ENCODE assay signal across 9 cellular contexts in genomic region chr14:100440207-100440631, GRCh38.
DNase-seq lines count a peak whose midpoint lies in the region; ATAC-seq and TF ChIP-seq lines count a peak whose summit lies in the region.
"Had no signal": no experiment of that assay in that cellular context is flagged by ENCODE, and none has a peak within 500 bp of the region (broad histone marks: within the 10 kb centered on the region; RNA-seq: fewer than 3 reads in every experiment).

No MANE protein-coding gene starts in this region.

- ATAC-seq in CD8-positive, alpha-beta T cell, result peak; percentile 40
- ATAC-seq in HG02970 (IDR thresholded peaks at IDR 0.05; ENCODE audit: low FRiP score, unreplicated experiment) (no peak), GM18909 (IDR thresholded peaks at IDR 0.05; ENCODE audit: poor library complexity, unreplicated experiment) (no peak)

- H3F3A ChIP-seq in smooth muscle cell (ENCODE audit: low read depth), result peaks cover 18% of the 10 kb centered on the region

- POLR2A ChIA-PET in CD8-positive, alpha-beta T cell (lab: Charles Lee), result interaction anchor here (1.0 kb wide), 1 partner anchor 205 kb away, joined by 3 read pairs; no protein-coding TSS in a partner anchor

- H3K9ac ChIP-seq in mammary epithelial cell (ENCODE audit: insufficient read depth, low read length) (peak overlapping the region; percentile 46), smooth muscle cell (ENCODE audit: low read depth) (peak overlapping the region; percentile 42)

- H3K4me1 ChIP-seq in CD8-positive, alpha-beta T cell (ENCODE audit: insufficient read depth, low read length), result no peaks in the 10 kb centered on the region
- peaks cover 30% of the 10 kb centered on the region for H3K4me1 ChIP-seq in mammary epithelial cell (ENCODE audit: insufficient read depth, low read length)
- peaks cover 18% of the 10 kb centered on the region for H3K4me1 ChIP-seq in smooth muscle cell (ENCODE audit: low read depth)

- H3K79me2 ChIP-seq in mammary epithelial cell (ENCODE audit: insufficient read depth, low read length), result no peaks in the 10 kb centered on the region
- H3K79me2 ChIP-seq in smooth muscle cell (ENCODE audit: low read depth), result no peaks in the 10 kb centered on the region

- H3K36me3 Mint-ChIP-seq in CD8-positive, alpha-beta T cell, result no peaks in the 10 kb centered on the region
- H3K36me3 Mint-ChIP-seq: natural killer cell had no signal

- no peak overlapping the region for H3K27ac Mint-ChIP-seq in CD8-positive, alpha-beta T cell
- H3K27ac Mint-ChIP-seq: natural killer cell had no signal

- H3K9me3 Mint-ChIP-seq in CD8-positive, alpha-beta T cell, result no peaks in the 10 kb centered on the region
- H3K9me3 Mint-ChIP-seq: natural killer cell had no signal

- H3K4me1 Mint-ChIP-seq in CD8-positive, alpha-beta T cell (ENCODE audit: low read depth), result no peaks in the 10 kb centered on the region

- H3K27ac ChIP-seq in CD8-positive, alpha-beta T cell (ENCODE audit: low read depth, low read length), result no peak overlapping the region
- H3K27ac ChIP-seq in mammary epithelial cell (ENCODE audit: insufficient read depth, low read depth, low read length) (peak overlapping the region; percentile 75), smooth muscle cell (ENCODE audit: low read depth) (peak overlapping the region; percentile 79)

- DNase-seq in CD8-positive, alpha-beta T cell, result peak in 5 of 7 experiments; percentile 10 to 45 (median 30)
- DNase-seq in HPDE6-E6E7 (ENCODE audit: extremely low spot score) (peak; percentile 79), mammary epithelial cell (peak; percentile 79), inferior parietal cortex (ENCODE audit: extremely low spot score) (peak; percentile 77), smooth muscle cell (lab: John Stamatoyannopoulos, UW; ENCODE audit: unreplicated experiment) (no peak)
- DNase-seq: natural killer cell had no signal

- no peaks in the 10 kb centered on the region for H3K27me3 ChIP-seq in CD8-positive, alpha-beta T cell (ENCODE audit: insufficient read depth, low read length)
- no peaks in the 10 kb centered on the region for H3K27me3 ChIP-seq in mammary epithelial cell (ENCODE audit: insufficient read depth, low read length)
- H3K27me3 ChIP-seq in smooth muscle cell (ENCODE audit: low read depth), result no peaks in the 10 kb centered on the region

- no peaks in the 10 kb centered on the region for H3K36me3 ChIP-seq in CD8-positive, alpha-beta T cell (ENCODE audit: insufficient read depth, low read length)
- H3K36me3 ChIP-seq in mammary epithelial cell (ENCODE audit: insufficient read depth, low read length) (no peaks in the 10 kb centered on the region), smooth muscle cell (ENCODE audit: low read depth) (no peaks in the 10 kb centered on the region)

- BruUV-seq in mammary epithelial cell (replicated peaks; lab: Mats Ljungman, UMichigan), result no TSS peak

- H3K4me3 ChIP-seq in CD8-positive, alpha-beta T cell (ENCODE audit: low read depth, low read length), result no peak overlapping the region
- H3K4me3 ChIP-seq in mammary epithelial cell (replicated peaks in 1 of 3; ENCODE audit: insufficient read depth in 1 of 3, low read depth in 2 of 3, low read length in 3 of 3) (no peak overlapping the region), smooth muscle cell (no peak overlapping the region)

- CTCF ChIA-PET in CD8-positive, alpha-beta T cell (lab: Charles Lee), result interaction anchor here (0.7 to 7.1 kb wide), 7 partner anchors 12 to 212 kb away, joined by 3 to 50 read pairs (median 4); no protein-coding TSS in a partner anchor
- CTCF ChIA-PET in mammary epithelial cell (lab: Charles Lee; ENCODE audit: low non-redundant PET), result interaction anchor here (0.6 to 1.9 kb wide), 4 partner anchors 16 to 213 kb away, joined by 3 to 10 read pairs (median 7); no protein-coding TSS in a partner anchor

- in situ Hi-C loops in mammary epithelial cell (cut with MboI; ENCODE audit: low sequenced_read_pairs in 2 of 2), result no loop called here

- H2AFZ ChIP-seq in mammary epithelial cell (ENCODE audit: low read depth, low read length) (peak overlapping the region; percentile 64), smooth muscle cell (ENCODE audit: low read depth) (no peak overlapping the region)

- dilution Hi-C loops in mammary epithelial cell (cut with HindIII; ENCODE audit: low sequenced_read_pairs), result no loop called here

- WGBS in mammary epithelial cell (ENCODE audit: low coverage, missing lambda C conversion rate), result 13% methylated on average over 10 of the region's 10 CpGs
- WGBS in smooth muscle cell (ENCODE audit: low lambda C conversion rate), result 23% methylated on average over 10 of the region's 10 CpGs

- TF ChIP-seq CTCF in CD8-positive, alpha-beta T cell (IDR thresholded peaks at IDR 0.05), result no peak
- peak; percentile 82 to 95 for TF ChIP-seq CTCF in mammary epithelial cell (conservative IDR thresholded peaks at IDR 0.05 in 1 of 2, IDR thresholded peaks at IDR 0.05 in 1 of 2; ENCODE audit: extremely low read depth in 1 of 2, insufficient read depth in 1 of 2, low read depth in 1 of 2, low read length in 2 of 2)
- peak; percentile 43 for TF ChIP-seq CTCF in smooth muscle cell (IDR thresholded peaks at IDR 0.05; ENCODE audit: borderline replicate concordance, insufficient read depth, poor library complexity, severe bottlenecking)

- no peak overlapping the region for H3K4me3 Mint-ChIP-seq in CD8-positive, alpha-beta T cell
- H3K4me3 Mint-ChIP-seq: natural killer cell had no signal

- H3K4me2 ChIP-seq in mammary epithelial cell (ENCODE audit: insufficient read depth, low read depth, low read length), result peak overlapping the region; percentile 56
- H3K4me2 ChIP-seq in smooth muscle cell, result peak overlapping the region; percentile 55

- intact Hi-C loops in CD8-positive, alpha-beta T cell (cut with DNase I, micrococcal nuclease), result loop anchor here in 1 of 2 experiments (2.0 kb wide), 2 partner anchors 205 to 215 kb away; no protein-coding TSS in a partner anchor
- intact Hi-C loops in mammary epithelial cell (cut with micrococcal nuclease), result loop anchor here (1.0 to 5.0 kb wide), 9 partner anchors 23 to 1225 kb away; partner anchors contain the start of genes MEG3 and RTL1

- H3K27me3 Mint-ChIP-seq in CD8-positive, alpha-beta T cell (ENCODE audit: low read depth), result no peaks in the 10 kb centered on the region

- H3K9me3 ChIP-seq in CD8-positive, alpha-beta T cell (ENCODE audit: low read length), result no peaks in the 10 kb centered on the region
- H3K9me3 ChIP-seq in mammary epithelial cell (replicated peaks; ENCODE audit: insufficient read depth, low read length), result no peaks in the 10 kb centered on the region
- H3K9me3 ChIP-seq in smooth muscle cell (replicated peaks; ENCODE audit: low read depth), result no peaks in the 10 kb centered on the region

- H4K20me1 ChIP-seq in mammary epithelial cell (ENCODE audit: insufficient read depth, low read length) (no peaks in the 10 kb centered on the region), smooth muscle cell (ENCODE audit: low read depth) (peaks cover 10% of the 10 kb centered on the region)

TF ChIP-seq in PFSK-1, 5 proteins besides CTCF, POLR2A, EP300 and RAD21:
- TF ChIP-seq TAF1 (IDR thresholded peaks at IDR 0.05; ENCODE audit: borderline replicate concordance, insufficient read depth, low read length) (no peak), FOXP2 (optimal IDR thresholded peaks at IDR 0.05; ENCODE audit: borderline replicate concordance, extremely low read depth, extremely low read length, insufficient read depth) (peak; percentile 49)
